In the genomic region with DNA sequence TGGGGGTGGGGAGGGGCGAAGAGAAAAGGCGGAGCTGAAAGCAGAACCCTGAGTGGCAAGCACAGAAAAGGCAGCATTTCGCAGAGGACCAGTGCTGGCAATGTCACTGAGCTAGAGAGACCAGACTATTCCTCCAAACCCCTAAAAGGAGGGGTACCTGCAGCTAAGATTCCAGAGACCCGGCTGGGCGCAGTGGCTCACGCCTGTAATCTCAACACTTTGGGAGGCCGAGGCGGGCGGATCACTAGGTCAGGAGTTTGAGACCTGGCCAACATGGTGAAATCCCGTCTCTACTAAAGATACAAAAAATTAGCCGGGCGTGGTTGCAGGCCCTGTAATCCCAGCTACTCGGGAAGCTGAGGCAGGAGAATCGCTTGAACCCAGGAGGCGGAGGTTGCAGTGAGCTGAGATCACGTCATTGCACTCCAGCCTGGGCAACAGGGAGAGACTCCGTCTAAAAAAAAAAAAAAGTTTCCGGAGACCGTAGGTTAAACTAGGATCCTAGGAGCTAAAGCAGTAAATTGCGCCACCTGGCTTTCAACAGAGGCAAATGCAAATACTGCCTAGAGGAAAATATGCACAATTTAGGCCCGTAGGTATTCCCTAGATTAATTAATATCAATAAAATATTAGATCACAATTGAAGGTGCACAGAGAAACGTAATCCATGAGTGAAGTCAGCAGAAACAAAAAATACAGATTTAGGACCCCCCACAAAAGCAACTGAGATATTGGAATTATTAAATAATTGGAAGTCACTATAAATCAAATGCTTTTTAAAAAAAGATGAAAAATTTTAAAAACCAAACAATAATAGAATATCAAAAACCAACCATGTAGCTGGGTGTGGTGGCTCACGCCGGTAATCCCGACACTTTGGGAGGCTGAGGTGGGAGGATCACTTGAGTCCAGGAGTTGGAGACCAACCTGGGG, we compare ENCODE assay signal across 8 cellular contexts. TPM values are rescaled to one million over a fixed set of nuclear protein-coding genes. Genes with fewer than 3 reads are reported as not detected.
DNase-seq lines count a peak whose midpoint lies in the region; ATAC-seq, FAIRE-seq and TF ChIP-seq lines count a peak whose summit lies in the region.

No MANE protein-coding gene starts in this region.

- H3K36me3 Mint-ChIP-seq in stimulated activated effector memory CD8-positive, alpha-beta T cell treated with anti-CD3 and anti-CD28 coated beads, Interleukin-12 subunit alpha, Interleukin-12 subunit beta, amount 100 ng/mL, for 72 hours = no peaks in the 10 kb centered on the region

- WGBS in mammary epithelial cell (ENCODE audit: low coverage, missing lambda C conversion rate) = 46% methylated on average over 20 of the region's 25 CpGs

- H3K27ac ChIP-seq in mammary epithelial cell (ENCODE audit: insufficient read depth, low read depth, low read length) (no peak overlapping the region), keratinocyte (ENCODE audit: control insufficient read depth, insufficient read depth, low read length) (no peak overlapping the region)

- intact Hi-C loops in mammary epithelial cell (cut with micrococcal nuclease) = loop anchor here (1.0 to 10.0 kb wide), 3 partner anchors 23 to 459 kb away; a partner anchor contains a TSS

- dilution Hi-C loops in mammary epithelial cell (cut with HindIII; ENCODE audit: low sequenced_read_pairs) = no loop called here
- dilution Hi-C loops in keratinocyte (cut with MboI; ENCODE audit: extremely low pct_ligation_motif_present, low sequenced_read_pairs) = no loop called here

- H3K4me3 ChIP-seq in AG04449 (ENCODE audit: low read depth, low read length) (no peak overlapping the region), mammary epithelial cell (replicated peaks in 1 of 3; ENCODE audit: insufficient read depth in 1 of 3, low read depth in 2 of 3, low read length in 3 of 3) (no peak overlapping the region), keratinocyte (ENCODE audit: control insufficient read depth in 2 of 3, extremely low read depth in 1 of 3, insufficient read depth in 2 of 3, low read depth in 1 of 3, low read length in 3 of 3) (peak overlapping the region in 1 of 3 experiments; percentile 31)

- peaks cover 22% of the 10 kb centered on the region for H3K27me3 ChIP-seq in mammary epithelial cell (ENCODE audit: insufficient read depth, low read length)
- peaks cover 38% of the 10 kb centered on the region for H3K27me3 ChIP-seq in keratinocyte (ENCODE audit: control insufficient read depth, extremely low read depth, insufficient read depth, low read length)

- TF ChIP-seq CTCF in AG04449 (IDR thresholded peaks at IDR 0.05; ENCODE audit: insufficient read depth, low read length, missing control alignments) = peak; percentile 65
- TF ChIP-seq CTCF in GM12873 (IDR thresholded peaks at IDR 0.05; ENCODE audit: insufficient read depth, low read depth, low read length, missing control alignments) = peak; percentile 77
- TF ChIP-seq CTCF in mammary epithelial cell (conservative IDR thresholded peaks at IDR 0.05 in 1 of 2, IDR thresholded peaks at IDR 0.05 in 1 of 2; ENCODE audit: extremely low read depth in 1 of 2, insufficient read depth in 1 of 2, low read depth in 1 of 2, low read length in 2 of 2) = peak; percentile 86
- peak; percentile 49 to 68 (median 64) for TF ChIP-seq CTCF in keratinocyte (optimal IDR thresholded peaks at IDR 0.05 in 1 of 3, IDR thresholded peaks at IDR 0.05 in 1 of 3, conservative IDR thresholded peaks at IDR 0.05 in 1 of 3; ENCODE audit: extremely low read depth in 1 of 3, insufficient read depth in 2 of 3, low read length in 3 of 3)

- no peak overlapping the region for H3K4me2 ChIP-seq in mammary epithelial cell (ENCODE audit: insufficient read depth, low read depth, low read length)
- H3K4me2 ChIP-seq in keratinocyte (ENCODE audit: control insufficient read depth, extremely low read depth, insufficient read depth, low read depth, low read length) = peak overlapping the region; percentile 57

- H3K79me2 ChIP-seq in mammary epithelial cell (ENCODE audit: insufficient read depth, low read length) (no peaks in the 10 kb centered on the region), keratinocyte (ENCODE audit: control insufficient read depth, insufficient read depth, low read length) (no peaks in the 10 kb centered on the region)

- peaks cover 12% of the 10 kb centered on the region for H3K4me1 Mint-ChIP-seq in stimulated activated effector memory CD8-positive, alpha-beta T cell treated with anti-CD3 and anti-CD28 coated beads, Interleukin-12 subunit alpha, Interleukin-12 subunit beta, amount 100 ng/mL, for 72 hours

- H3K9me3 Mint-ChIP-seq in stimulated activated effector memory CD8-positive, alpha-beta T cell treated with anti-CD3 and anti-CD28 coated beads, Interleukin-12 subunit alpha, Interleukin-12 subunit beta, amount 100 ng/mL, for 72 hours = no peaks in the 10 kb centered on the region

- in situ Hi-C loops in mammary epithelial cell (cut with MboI; ENCODE audit: low sequenced_read_pairs in 2 of 2) = no loop called here

- peak overlapping the region; percentile 64 for H2AFZ ChIP-seq in mammary epithelial cell (ENCODE audit: low read depth, low read length)
- H2AFZ ChIP-seq in keratinocyte (ENCODE audit: control insufficient read depth, low read length) = peak overlapping the region; percentile 84

- ATAC-seq in stimulated activated effector memory CD8-positive, alpha-beta T cell treated with anti-CD3 and anti-CD28 coated beads, Interleukin-12 subunit alpha, Interleukin-12 subunit beta, amount 100 ng/mL, for 72 hours = peak; percentile 62
- ATAC-seq in GM21737 (IDR thresholded peaks at IDR 0.05; ENCODE audit: unreplicated experiment) = no peak

- H3K27ac Mint-ChIP-seq in stimulated activated effector memory CD8-positive, alpha-beta T cell treated with anti-CD3 and anti-CD28 coated beads, Interleukin-12 subunit alpha, Interleukin-12 subunit beta, amount 100 ng/mL, for 72 hours = no peak overlapping the region

- no TSS peak for BruUV-seq in mammary epithelial cell (replicated peaks; lab: Mats Ljungman, UMichigan)

- no peak overlapping the region for H3K9ac ChIP-seq in mammary epithelial cell (ENCODE audit: insufficient read depth, low read length)
- H3K9ac ChIP-seq in keratinocyte (ENCODE audit: control insufficient read depth, extremely low read depth, insufficient read depth, low read length) = no peak overlapping the region

- DNase-seq in AG04449 (ENCODE audit: low read depth, low spot score) (no peak), NCI-H1930 (lab: John Stamatoyannopoulos, UW) (peak; percentile 18 to 58), SW480 (ENCODE audit: low spot score) (peak; percentile 82), mammary epithelial cell (peak; percentile 57), keratinocyte (ENCODE audit: low read depth, low spot score) (peak; percentile 42)
- DNase-seq in stimulated activated effector memory CD8-positive, alpha-beta T cell treated with anti-CD3 and anti-CD28 coated beads, Interleukin-12 subunit alpha, Interleukin-12 subunit beta, amount 100 ng/mL, for 72 hours (ENCODE audit: low spot score in 2 of 2) = peak; percentile 17 to 65

- H3K36me3 ChIP-seq in mammary epithelial cell (ENCODE audit: insufficient read depth, low read length) = no peaks in the 10 kb centered on the region
- no peaks in the 10 kb centered on the region for H3K36me3 ChIP-seq in keratinocyte (ENCODE audit: control insufficient read depth in 2 of 2, extremely low read depth in 1 of 2, insufficient read depth in 2 of 2, low read length in 2 of 2)

- CTCF ChIA-PET in AG04449 (lab: Yijun Ruan, JAX) (interaction anchor here (0.6 to 8.1 kb wide), 53 partner anchors 10 to 379 kb away, joined by 3 to 155 read pairs (median 5); a partner anchor contains a TSS), mammary epithelial cell (lab: Charles Lee; ENCODE audit: low non-redundant PET) (interaction anchor here (0.6 to 1.1 kb wide), 5 partner anchors 11 to 201 kb away, joined by 3 to 13 read pairs (median 6); no protein-coding TSS in a partner anchor)

- H3K4me3 Mint-ChIP-seq in stimulated activated effector memory CD8-positive, alpha-beta T cell treated with anti-CD3 and anti-CD28 coated beads, Interleukin-12 subunit alpha, Interleukin-12 subunit beta, amount 100 ng/mL, for 72 hours = peak overlapping the region; percentile 25

- FAIRE-seq in keratinocyte (lab: Jason Lieb, UNC) = peak; percentile 32

- H4K20me1 ChIP-seq in mammary epithelial cell (ENCODE audit: insufficient read depth, low read length) (no peaks in the 10 kb centered on the region), keratinocyte (ENCODE audit: control insufficient read depth, extremely low read depth, insufficient read depth, low read length) (no peaks in the 10 kb centered on the region)

- H3K9me3 ChIP-seq in mammary epithelial cell (replicated peaks; ENCODE audit: insufficient read depth, low read length) = no peaks in the 10 kb centered on the region
- no peaks in the 10 kb centered on the region for H3K9me3 ChIP-seq in keratinocyte (ENCODE audit: control insufficient read depth, low read depth, low read length)

- H3K4me1 ChIP-seq in mammary epithelial cell (ENCODE audit: insufficient read depth, low read length) (peaks cover 3% of the 10 kb centered on the region), keratinocyte (ENCODE audit: control insufficient read depth, extremely low read depth, insufficient read depth, low read length) (no peaks in the 10 kb centered on the region)

- POLR2A ChIA-PET in AG04449 (lab: Yijun Ruan, JAX) = interaction anchor here (0.6 to 1.0 kb wide), 2 partner anchors 10 to 38 kb away, joined by 3 read pairs; no protein-coding TSS in a partner anchor

- H3K9me1 ChIP-seq in keratinocyte (ENCODE audit: control insufficient read depth, extremely low read depth, insufficient read depth, low read length) = no peaks in the 10 kb centered on the region

RNA-seq across cellular contexts. Expression of a gene that starts 4.9 kb away (rescaled TPM):
- under 1 TPM; 0.33 to 0.40 TPM for total RNA-seq in mammary epithelial cell
- polyA plus RNA-seq in mammary epithelial cell (0.23 TPM), keratinocyte (0.08 to 0.59 TPM (median 0.10 TPM) in 3 replicates)
- polyA minus RNA-seq in mammary epithelial cell (not detected), keratinocyte (0.23 TPM in 1 of 3 replicates, not detected in the others)
- 0.46 TPM for polyA plus RNA-seq in keratinocyte (2011; ENCODE audit: low read depth)
- polyA plus RNA-seq in keratinocyte (2011; cell fraction: cytosol; rRNA removed) = not detected in 2 replicates
- polyA plus RNA-seq in keratinocyte (2011; cell fraction: nucleus; rRNA removed) = 0.17 and 0.28 TPM in 2 replicates
- polyA plus RNA-seq in keratinocyte (2012; ENCODE audit: low replicate concordance) = 0.15 and 0.76 TPM in 2 replicates
- polyA minus RNA-seq in keratinocyte (2011; cell fraction: cytosol; rRNA and poly(A)+ RNA removed) = not detected
- not detected in 2 replicates for polyA minus RNA-seq in keratinocyte (2011; cell fraction: nucleus; rRNA and poly(A)+ RNA removed)

RNA-seq across cellular contexts. Expression of a gene that starts 19.5 kb away (rescaled TPM):
- total RNA-seq in mammary epithelial cell = 10 to 100 TPM; 37.2 to 69.1 TPM
- polyA plus RNA-seq in mammary epithelial cell (143 TPM), keratinocyte (117 to 162 TPM (median 125 TPM) in 3 replicates)
- polyA minus RNA-seq in mammary epithelial cell (168 TPM), keratinocyte (102 to 189 TPM (median 142 TPM) in 3 replicates)
- 13.0 TPM for polyA plus RNA-seq in keratinocyte (2011; ENCODE audit: low read depth)
- 137 and 188 TPM in 2 replicates for polyA plus RNA-seq in keratinocyte (2011; cell fraction: cytosol; rRNA removed)
- 151 and 163 TPM in 2 replicates for polyA plus RNA-seq in keratinocyte (2011; cell fraction: nucleus; rRNA removed)
- 82.7 and 85.9 TPM in 2 replicates for polyA plus RNA-seq in keratinocyte (2012; ENCODE audit: low replicate concordance)
- 69.3 TPM for polyA minus RNA-seq in keratinocyte (2011; cell fraction: cytosol; rRNA and poly(A)+ RNA removed)
- polyA minus RNA-seq in keratinocyte (2011; cell fraction: nucleus; rRNA and poly(A)+ RNA removed) = 33.1 and 51.6 TPM in 2 replicates

RNA-seq across cellular contexts. Expression of a gene that starts 21.1 kb away (rescaled TPM):
- total RNA-seq in mammary epithelial cell = not detected
- not detected for polyA plus RNA-seq in mammary epithelial cell
- polyA minus RNA-seq in mammary epithelial cell = not detected
- polyA plus RNA-seq in keratinocyte = not detected in 3 replicates
- polyA plus RNA-seq in keratinocyte (2011; ENCODE audit: low read depth) = not detected
- not detected in 2 replicates for polyA plus RNA-seq in keratinocyte (2011; cell fraction: cytosol; rRNA removed)
- not detected in 2 replicates for polyA plus RNA-seq in keratinocyte (2011; cell fraction: nucleus; rRNA removed)
- polyA plus RNA-seq in keratinocyte (2012; ENCODE audit: low replicate concordance) = not detected in 2 replicates
- not detected in 3 replicates for polyA minus RNA-seq in keratinocyte
- polyA minus RNA-seq in keratinocyte (2011; cell fraction: cytosol; rRNA and poly(A)+ RNA removed) = not detected
- polyA minus RNA-seq in keratinocyte (2011; cell fraction: nucleus; rRNA and poly(A)+ RNA removed) = not detected in 2 replicates

RNA-seq across cellular contexts. Expression of a gene that starts 28.1 kb away (rescaled TPM):
- total RNA-seq in mammary epithelial cell = not detected
- polyA plus RNA-seq in mammary epithelial cell (not detected), keratinocyte (not detected in 3 replicates)
- polyA minus RNA-seq in mammary epithelial cell (not detected), keratinocyte (not detected in 3 replicates)
- polyA plus RNA-seq in keratinocyte (2011; ENCODE audit: low read depth) = not detected
- polyA plus RNA-seq in keratinocyte (2011; cell fraction: cytosol; rRNA removed) = not detected in 2 replicates
- polyA plus RNA-seq in keratinocyte (2011; cell fraction: nucleus; rRNA removed) = not detected in 2 replicates
- polyA plus RNA-seq in keratinocyte (2012; ENCODE audit: low replicate concordance) = not detected in 2 replicates
- polyA minus RNA-seq in keratinocyte (2011; cell fraction: cytosol; rRNA and poly(A)+ RNA removed) = not detected
- not detected in 2 replicates for polyA minus RNA-seq in keratinocyte (2011; cell fraction: nucleus; rRNA and poly(A)+ RNA removed)

RNA-seq across cellular contexts. Expression of a gene that starts 40.5 kb away (rescaled TPM):
- under 1 TPM; 0.17 to 0.24 TPM for total RNA-seq in mammary epithelial cell
- polyA plus RNA-seq in mammary epithelial cell (0.09 TPM), keratinocyte (not detected in 3 replicates)
- polyA minus RNA-seq in mammary epithelial cell (not detected), keratinocyte (not detected in 3 replicates)
- not detected for polyA plus RNA-seq in keratinocyte (2011; ENCODE audit: low read depth)
- 0.05 TPM in 1 of 2 replicates, not detected in the other for polyA plus RNA-seq in keratinocyte (2011; cell fraction: cytosol; rRNA removed)
- polyA plus RNA-seq in keratinocyte (2011; cell fraction: nucleus; rRNA removed) = not detected in 2 replicates
- polyA plus RNA-seq in keratinocyte (2012; ENCODE audit: low replicate concordance) = not detected in 2 replicates
- polyA minus RNA-seq in keratinocyte (2011; cell fraction: cytosol; rRNA and poly(A)+ RNA removed) = not detected
- polyA minus RNA-seq in keratinocyte (2011; cell fraction: nucleus; rRNA and poly(A)+ RNA removed) = not detected in 2 replicates
